In the genomic region with DNA sequence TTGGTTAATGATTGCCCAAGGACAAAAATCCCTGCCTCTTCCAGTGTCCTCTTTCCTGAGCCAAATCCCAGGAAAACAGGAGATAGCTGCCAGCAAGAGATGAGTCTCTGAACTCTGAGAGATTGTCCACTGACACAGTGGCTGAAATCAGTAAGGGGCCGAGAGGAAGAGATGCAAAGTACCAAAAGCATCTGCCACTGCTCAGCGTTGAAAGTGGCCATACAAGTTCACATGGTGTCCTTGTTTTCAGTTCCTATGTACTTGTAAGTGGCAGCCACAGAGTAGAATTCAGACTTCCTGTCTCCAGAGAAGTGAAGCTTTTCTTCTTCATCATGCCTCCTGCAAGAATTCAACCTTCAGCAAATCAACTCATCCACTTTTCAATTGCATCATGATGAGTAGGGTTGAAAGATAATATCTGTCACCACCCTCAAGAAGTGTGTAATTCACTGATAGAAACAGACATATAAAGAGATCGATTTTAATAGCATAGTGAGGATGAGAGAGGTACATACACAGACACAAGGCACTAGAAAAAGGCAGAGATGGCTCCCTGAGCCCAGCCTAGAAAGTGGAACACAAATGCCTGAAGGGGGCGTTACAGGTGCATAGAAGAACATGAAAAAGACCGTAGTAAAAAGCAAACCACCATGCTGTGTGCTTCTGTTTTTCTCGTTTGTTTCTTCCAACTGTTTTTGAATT, we compare ENCODE assay signal across 9 cellular contexts.
A peak's percentile ranks its signal among the peaks of the same experiment; 100 is the strongest.
DNase-seq lines count a peak whose midpoint lies in the region; ATAC-seq, FAIRE-seq and TF ChIP-seq lines count a peak whose summit lies in the region.
"Had no signal": no experiment of that assay in that cellular context is flagged by ENCODE, and none has a peak within 500 bp of the region (broad histone marks: within the 10 kb centered on the region; RNA-seq: fewer than 3 reads in every experiment).

No MANE protein-coding gene starts in this region.

- peak; percentile 26 for DNase-seq in AG08396 (ENCODE audit: low spot score)
- DNase-seq in GM18507 (ENCODE audit: extremely low spot score, insufficient read length, low read depth): no peak
- DNase-seq in NCI-H2029 (lab: John Stamatoyannopoulos, UW): peak; percentile 56
- peak; percentile 62 to 65 for DNase-seq in activated CD4-positive, alpha-beta T cell treated with anti-CD3 and anti-CD28 coated beads for 4 hours
- DNase-seq in endothelial cell of umbilical vein (ENCODE audit: low read depth, low spot score): peak; percentile 60
- peak; percentile 38 for DNase-seq in stimulated activated CD4-positive, alpha-beta T cell treated with anti-CD3 and anti-CD28 coated beads, Interleukin-12 subunit alpha, Interleukin-12 subunit beta, amount 100 ng/mL, for 4 hours
- no peak for DNase-seq in lower leg skin (ENCODE audit: low spot score in 2 of 2)

- no peak overlapping the region for H2AFZ ChIP-seq in endothelial cell of umbilical vein (ENCODE audit: low read depth, low read length)

- no peaks in the 10 kb centered on the region for H3K36me3 ChIP-seq in endothelial cell of umbilical vein (ENCODE audit: control insufficient read depth in 2 of 2, extremely low read depth in 1 of 2, insufficient read depth in 2 of 2, low read length in 2 of 2)
- H3K36me3 ChIP-seq: SJSA1 had no signal

- POLR2A ChIA-PET in endothelial cell of umbilical vein (lab: Charles Lee): no interaction called here

- no peak overlapping the region for H3K4me2 ChIP-seq in endothelial cell of umbilical vein (ENCODE audit: insufficient read depth, low read length)

- intact Hi-C loops in endothelial cell of umbilical vein (cut with micrococcal nuclease) (loop anchor here (1.0 to 10.0 kb wide), 4 partner anchors 141 to 373 kb away; a partner anchor contains a TSS), lower leg skin (cut with DNase I; ENCODE audit: low total_unique reads) (no loop called here)

- peak; percentile 67 for ATAC-seq in HG02870 (IDR thresholded peaks at IDR 0.05; ENCODE audit: unreplicated experiment)

- H3K4me1 ChIP-seq in endothelial cell of umbilical vein (ENCODE audit: control insufficient read depth, extremely low read depth, insufficient read depth, low read length): no peaks in the 10 kb centered on the region
- H3K4me1 ChIP-seq: SJSA1 had no signal

- no peak overlapping the region for H3K9ac ChIP-seq in endothelial cell of umbilical vein (replicated peaks; ENCODE audit: extremely low read depth, insufficient read depth, low read length)

- H3K27me3 ChIP-seq in endothelial cell of umbilical vein (ENCODE audit: control insufficient read depth in 2 of 2, insufficient read depth in 2 of 2, low read length in 2 of 2): no peaks in the 10 kb centered on the region

- CTCF ChIA-PET in endothelial cell of umbilical vein (lab: Charles Lee): interaction anchor here (0.7 to 2.1 kb wide), 3 partner anchors 189 to 347 kb away, joined by 3 to 10 read pairs (median 3); no protein-coding TSS in a partner anchor

- H3K27ac ChIP-seq in endothelial cell of umbilical vein (ENCODE audit: insufficient read depth, low read depth, low read length): no peak overlapping the region
- H3K27ac ChIP-seq: SJSA1 had no signal

- no peaks in the 10 kb centered on the region for H4K20me1 ChIP-seq in endothelial cell of umbilical vein (replicated peaks; ENCODE audit: control insufficient read depth, extremely low read depth, insufficient read depth, low read length)

- peak; percentile 98 for FAIRE-seq in GM18507 (lab: Jason Lieb, UNC)
- FAIRE-seq in endothelial cell of umbilical vein (lab: Jason Lieb, UNC): peak; percentile 48

- WGBS in lower leg skin, 2 donors: 25 to 33% methylated on average over 6 of the region's 6 CpGs

- no peaks in the 10 kb centered on the region for H3K79me2 ChIP-seq in endothelial cell of umbilical vein (ENCODE audit: control insufficient read depth, insufficient read depth, low read length)

- no TSS peak for BruUV-seq in endothelial cell of umbilical vein (replicated peaks; lab: Mats Ljungman, UMichigan)

- H3K4me3 ChIP-seq in endothelial cell of umbilical vein (replicated peaks in 1 of 3; ENCODE audit: insufficient read depth in 1 of 3, low read depth in 1 of 3, low read length in 3 of 3) (no peak overlapping the region), lower leg skin (ENCODE audit: low read depth, poor library complexity, severe bottlenecking) (no peak overlapping the region)
- H3K4me3 ChIP-seq: SJSA1 had no signal

- dilution Hi-C loops in endothelial cell of umbilical vein (cut with MboI; ENCODE audit: extremely low pct_ligation_motif_present, low sequenced_read_pairs): no loop called here

- TF ChIP-seq CTCF in endothelial cell of umbilical vein (IDR thresholded peaks at IDR 0.05; ENCODE audit: extremely low read depth in 1 of 2, insufficient read depth in 1 of 2, low read depth in 1 of 2, low read length in 2 of 2) (peak; percentile 29 to 59), lower leg skin (IDR thresholded peaks at IDR 0.05) (no peak)

- no peaks in the 10 kb centered on the region for H3K9me1 ChIP-seq in endothelial cell of umbilical vein (replicated peaks; ENCODE audit: control insufficient read depth, extremely low read depth, insufficient read depth, low read length)

- no peaks in the 10 kb centered on the region for H3K9me3 ChIP-seq in endothelial cell of umbilical vein (replicated peaks; ENCODE audit: control insufficient read depth, insufficient read depth, low read length)
- H3K9me3 ChIP-seq: SJSA1 had no signal

- TF ChIP-seq POLR2A in endothelial cell of umbilical vein (IDR thresholded peaks at IDR 0.05; ENCODE audit: low read depth, low read length) (no peak), lower leg skin (IDR thresholded peaks at IDR 0.05) (no peak)

TF ChIP-seq in endothelial cell of umbilical vein, 7 proteins besides CTCF, POLR2A, EP300 and RAD21:
- TF ChIP-seq JUN (IDR thresholded peaks at IDR 0.05; ENCODE audit: borderline replicate concordance, insufficient read depth, insufficient read length, low read depth) (no peak), EZH2 (IDR thresholded peaks at IDR 0.05; ENCODE audit: borderline replicate concordance, low read depth, low read length, severe bottlenecking) (no peak), GATA2 (IDR thresholded peaks at IDR 0.05; ENCODE audit: insufficient read depth, insufficient read length, low read depth, low read length) (no peak), MYC (IDR thresholded peaks at IDR 0.05; ENCODE audit: low read depth, low read length) (no peak), POLR2AphosphoS5 (IDR thresholded peaks at IDR 0.05; ENCODE audit: insufficient read depth, low read depth, low read length) (no peak), FOS (IDR thresholded peaks at IDR 0.05; ENCODE audit: borderline replicate concordance, insufficient read depth, low read length) (no peak)
- TF ChIP-seq, protein P1, sequence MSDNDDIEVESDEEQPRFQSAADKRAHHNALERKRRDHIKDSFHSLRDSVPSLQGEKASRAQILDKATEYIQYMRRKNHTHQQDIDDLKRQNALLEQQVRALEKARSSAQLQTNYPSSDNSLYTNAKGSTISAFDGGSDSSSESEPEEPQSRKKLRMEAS (IDR thresholded peaks at IDR 0.05; ENCODE audit: insufficient read depth, insufficient read length): no peak

Comparison
In these comparisons a context has a peak if more than half of its experiments do, and no peak if none do; other contexts are left out.
1. DNase-seq: peak in AG08396 (single experiment), NCI-H2029 (single experiment), activated CD4-positive, alpha-beta T cell treated with anti-CD3 and anti-CD28 coated beads for 4 hours (2 of 2), endothelial cell of umbilical vein (single experiment) and stimulated activated CD4-positive, alpha-beta T cell treated with anti-CD3 and anti-CD28 coated beads, Interleukin-12 subunit alpha, Interleukin-12 subunit beta, amount 100 ng/mL, for 4 hours (single experiment); none in GM18507 (single experiment) and lower leg skin (0 of 2).
2. CTCF ChIP-seq: peak in endothelial cell of umbilical vein (2 of 2); none in lower leg skin (0 of 3).